8 cellular contexts compared by ENCODE assay signal in the genomic region with DNA sequence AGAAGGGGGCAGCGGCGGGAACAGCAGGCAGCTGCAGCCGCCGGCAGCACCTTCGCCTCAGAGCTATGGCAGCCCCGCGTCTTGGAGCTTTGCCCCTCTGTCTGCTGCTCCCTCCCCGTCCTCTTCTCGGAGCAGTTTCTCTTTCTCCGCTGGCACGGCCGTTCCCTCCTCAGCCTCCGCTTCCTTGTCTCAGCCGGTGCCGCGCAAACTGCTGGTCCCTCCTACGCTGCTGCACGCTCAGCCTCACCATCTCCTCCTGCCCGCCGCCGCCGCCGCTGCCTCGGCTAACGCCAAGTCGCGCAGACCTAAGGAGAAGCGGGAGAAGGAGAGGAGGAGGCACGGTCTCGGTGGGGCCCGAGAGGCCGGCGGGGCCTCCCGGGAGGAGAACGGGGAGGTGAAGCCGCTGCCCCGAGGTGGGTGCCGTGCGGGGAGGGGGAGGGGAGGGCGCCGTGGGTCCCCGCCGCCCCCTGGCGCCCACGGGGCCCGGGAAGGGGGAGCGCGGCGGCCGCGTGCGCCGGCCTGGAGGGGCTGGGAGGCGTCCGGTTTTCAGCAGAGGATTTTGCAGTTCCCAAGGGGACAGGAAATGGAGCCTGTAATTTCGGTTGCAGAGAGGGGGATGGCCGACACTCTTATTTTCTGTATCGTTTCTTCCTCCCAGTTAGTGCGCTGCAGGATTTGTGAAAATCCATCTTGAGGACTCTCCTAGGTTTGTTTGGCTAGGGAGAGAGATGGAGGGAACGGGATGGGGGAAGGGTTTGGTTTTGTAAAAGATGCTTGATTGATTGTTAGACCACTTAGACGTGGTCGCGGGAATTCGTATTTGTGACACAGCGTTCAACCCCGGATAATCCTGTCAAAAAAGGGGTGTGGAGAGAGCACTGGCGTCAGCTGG. TPM values are rescaled to one million over a fixed set of nuclear protein-coding genes. Genes with fewer than 3 reads are reported as not detected.
DNase-seq lines count a peak whose midpoint lies in the region; ATAC-seq and TF ChIP-seq lines count a peak whose summit lies in the region.

No MANE protein-coding gene starts in this region.

- peak overlapping the region; percentile 58 for H3K4me2 ChIP-seq in mesendoderm (ENCODE audit: low read length)

- H3K4me3 ChIP-seq in AG04450 (ENCODE audit: low read depth, low read length) (peak overlapping the region; percentile 94), mesendoderm (ENCODE audit: low read length) (peak overlapping the region; percentile 99)

- intact Hi-C loops in activated CD8-positive, alpha-beta T cell treated with anti-CD3 and anti-CD28 coated beads for 36 hours (cut with micrococcal nuclease), result no loop called here

- no peak for TF ChIP-seq CTCF in AG04450 (IDR thresholded peaks at IDR 0.05; ENCODE audit: low read depth, low read length)
- peak; percentile 32 for TF ChIP-seq CTCF in activated CD8-positive, alpha-beta T cell treated with anti-CD3 and anti-CD28 coated beads for 36 hours (IDR thresholded peaks at IDR 0.05)

- H3K9me3 ChIP-seq in AG04450 (ENCODE audit: control insufficient read depth, insufficient read depth, low read length), result no peaks in the 10 kb centered on the region; the same call in 1 of the 2 replicates

- H3K56ac ChIP-seq in mesendoderm (ENCODE audit: low read length), result peak overlapping the region; percentile 99

- no peak for DNase-seq in AG04450 (ENCODE audit: low read depth, low spot score)
- DNase-seq in NCI-H748 (lab: John Stamatoyannopoulos, UW; ENCODE audit: unreplicated experiment), result peak; percentile 77
- DNase-seq in activated CD8-positive, alpha-beta T cell treated with anti-CD3 and anti-CD28 coated beads for 36 hours, result peak; percentile 73
- peak; percentile 43 to 53 (median 48) for DNase-seq in effector memory CD8-positive, alpha-beta T cell
- DNase-seq in mesendoderm, result peak; percentile 73
- DNase-seq in stimulated activated CD8-positive, alpha-beta memory T cell treated with anti-CD3 and anti-CD28 coated beads, Interleukin-15, amount 100 ng/mL, for 48 hours (ENCODE audit: low read depth in 2 of 2), result peak; percentile 38 to 46

- peaks cover 52% of the 10 kb centered on the region for H3K79me2 ChIP-seq in mesendoderm (ENCODE audit: control insufficient read depth, insufficient read depth, low read length)

- H3K23ac ChIP-seq in mesendoderm (ENCODE audit: low read length), result peak overlapping the region; percentile 48

- peak overlapping the region; percentile 74 for H3K4ac ChIP-seq in mesendoderm (ENCODE audit: low read depth, low read length)

- no peak overlapping the region for H2BK15ac ChIP-seq in mesendoderm (replicated peaks; ENCODE audit: low read depth)

- H3K9ac ChIP-seq in mesendoderm (ENCODE audit: low read length), result peak overlapping the region; percentile 99

- ATAC-seq in GM18909 (IDR thresholded peaks at IDR 0.05; ENCODE audit: poor library complexity, unreplicated experiment) (peak; percentile 22), HG03196 (IDR thresholded peaks at IDR 0.05; ENCODE audit: unreplicated experiment) (peak; percentile 15)
- ATAC-seq in activated CD8-positive, alpha-beta T cell treated with anti-CD3 and anti-CD28 coated beads for 36 hours, result peak; percentile 34
- ATAC-seq in effector memory CD8-positive, alpha-beta T cell (replicated peaks), result peak; percentile 43

- no peak overlapping the region for H2AK5ac ChIP-seq in mesendoderm (ENCODE audit: low read length)

- H2BK5ac ChIP-seq in mesendoderm (ENCODE audit: low read length), result peak overlapping the region; percentile 96

- no peaks in the 10 kb centered on the region for H3K27me3 Mint-ChIP-seq in activated CD8-positive, alpha-beta T cell treated with anti-CD3 and anti-CD28 coated beads for 36 hours
- H3K27me3 Mint-ChIP-seq in effector memory CD8-positive, alpha-beta T cell, result no peaks in the 10 kb centered on the region

- no peak overlapping the region for H2BK120ac ChIP-seq in mesendoderm (ENCODE audit: low read depth, low read length)

- H3K36me3 Mint-ChIP-seq in activated CD8-positive, alpha-beta T cell treated with anti-CD3 and anti-CD28 coated beads for 36 hours (ENCODE audit: low read depth), result peaks cover 27% of the 10 kb centered on the region
- peaks cover 16% of the 10 kb centered on the region for H3K36me3 Mint-ChIP-seq in effector memory CD8-positive, alpha-beta T cell (ENCODE audit: insufficient read depth)

- CTCF ChIA-PET in AG04450 (lab: Charles Lee), result interaction anchor here (0.5 to 3.2 kb wide), 4 partner anchors 39 to 271 kb away, joined by 4 to 20 read pairs (median 6); no protein-coding TSS in a partner anchor
- CTCF ChIA-PET in activated CD8-positive, alpha-beta T cell treated with anti-CD3 and anti-CD28 coated beads for 36 hours (lab: Charles Lee), result interaction anchor here (0.7 to 4.5 kb wide), 9 partner anchors 12 to 102 kb away, joined by 3 to 26 read pairs (median 6); partner anchors contain the start of genes PHTF2 and TMEM60

- no peaks in the 10 kb centered on the region for H3K27me3 ChIP-seq in AG04450 (ENCODE audit: control insufficient read depth, insufficient read depth, low read length)
- no peaks in the 10 kb centered on the region for H3K27me3 ChIP-seq in mesendoderm (ENCODE audit: insufficient read depth, low read length, poor library complexity)

- no peaks in the 10 kb centered on the region for H3K36me3 ChIP-seq in mesendoderm (ENCODE audit: control insufficient read depth, insufficient read depth, low read length)

- H3K27ac Mint-ChIP-seq in activated CD8-positive, alpha-beta T cell treated with anti-CD3 and anti-CD28 coated beads for 36 hours, result peak overlapping the region; percentile 97
- H3K27ac Mint-ChIP-seq in effector memory CD8-positive, alpha-beta T cell, result peak overlapping the region; percentile 91 to 96

- H3K27ac ChIP-seq in AG04450 (ENCODE audit: low read depth, low read length) (peak overlapping the region; percentile 78), mesendoderm (ENCODE audit: low read depth, low read length) (peak overlapping the region; percentile 86)

- H3K4me1 Mint-ChIP-seq in activated CD8-positive, alpha-beta T cell treated with anti-CD3 and anti-CD28 coated beads for 36 hours (ENCODE audit: low read depth), result peaks cover 45% of the 10 kb centered on the region
- peaks cover 31% of the 10 kb centered on the region in 2 donors for H3K4me1 Mint-ChIP-seq in effector memory CD8-positive, alpha-beta T cell (ENCODE audit: low read depth in 2 of 2)

- H3K4me1 ChIP-seq in mesendoderm (ENCODE audit: control insufficient read depth, low read depth, low read length), result peaks cover 2% of the 10 kb centered on the region

- H4K5ac ChIP-seq in mesendoderm (ENCODE audit: low read length), result no peak overlapping the region

- no peaks in the 10 kb centered on the region for H3K9me3 Mint-ChIP-seq in activated CD8-positive, alpha-beta T cell treated with anti-CD3 and anti-CD28 coated beads for 36 hours
- no peaks in the 10 kb centered on the region for H3K9me3 Mint-ChIP-seq in effector memory CD8-positive, alpha-beta T cell

- peak overlapping the region; percentile 99 for H3K4me3 Mint-ChIP-seq in activated CD8-positive, alpha-beta T cell treated with anti-CD3 and anti-CD28 coated beads for 36 hours
- H3K4me3 Mint-ChIP-seq in effector memory CD8-positive, alpha-beta T cell, result peak overlapping the region; percentile 94 to 99

- peaks cover 10% of the 10 kb centered on the region for H3K79me1 ChIP-seq in mesendoderm (ENCODE audit: low read length)

- H3K18ac ChIP-seq in mesendoderm (ENCODE audit: low read length), result peak overlapping the region; percentile 63

- no peak overlapping the region for H4K8ac ChIP-seq in mesendoderm (ENCODE audit: low read depth, low read length)

- no CpG with 5 or more reads among the region's 67 CpGs for WGBS in mesendoderm (ENCODE audit: extremely low coverage, insufficient coverage, low lambda C conversion rate)

- POLR2A ChIA-PET in AG04450 (lab: Yijun Ruan, JAX), result interaction anchor here (1.0 to 1.9 kb wide), 8 partner anchors 10 to 102 kb away, joined by 3 to 13 read pairs (median 5); partner anchors contain the start of genes PHTF2 and TMEM60
- POLR2A ChIA-PET in activated CD8-positive, alpha-beta T cell treated with anti-CD3 and anti-CD28 coated beads for 36 hours (lab: Charles Lee), result interaction anchor here (0.6 to 1.3 kb wide), 5 partner anchors 9 to 103 kb away, joined by 3 to 4 read pairs (median 4); partner anchors contain the start of genes PHTF2 and TMEM60

RNA-seq across cellular contexts. Expression of gene RSBN1L, which starts 0.6 kb away (rescaled TPM):
- polyA plus RNA-seq in AG04450 (2011; rRNA removed), result 9.3 and 14.0 TPM in 2 replicates
- 12.9 and 21.0 TPM in 2 replicates for polyA minus RNA-seq in AG04450 (2011; rRNA and poly(A)+ RNA removed)
- total RNA-seq in activated CD8-positive, alpha-beta T cell treated with anti-CD3 and anti-CD28 coated beads for 36 hours, result 10 to 100 TPM; 16.5 to 21.9 TPM
- polyA plus RNA-seq in mesendoderm (2013, experiment 1 of 2), result 10.8 TPM
- polyA plus RNA-seq in mesendoderm (2013, experiment 2 of 2), result 10.7 TPM
